ENCODE assay signal across 9 cellular contexts in genomic region chr5:10726913-10727517, GRCh38. TPM values are rescaled to one million over a fixed set of nuclear protein-coding genes. Genes with fewer than 3 reads are reported as not detected.
DNase-seq lines count a peak whose midpoint lies in the region; ATAC-seq and TF ChIP-seq lines count a peak whose summit lies in the region.
"Had no signal": no experiment of that assay in that cellular context is flagged by ENCODE, and none has a peak within 500 bp of the region (broad histone marks: within the 10 kb centered on the region; RNA-seq: fewer than 3 reads in every experiment).

No MANE protein-coding gene starts in this region.

- 78 to 80% methylated on average over 7 to 8 of the region's 8 CpGs for WGBS in testis, 2 donors

- H3K27ac Mint-ChIP-seq in CD4-positive, CD25-positive, alpha-beta regulatory T cell = peak overlapping the region; percentile 15 to 76 (median 44)
- H3K27ac Mint-ChIP-seq in central memory CD8-positive, alpha-beta T cell (ENCODE audit: low read depth) = no peak overlapping the region

- ATAC-seq in CD4-positive, CD25-positive, alpha-beta regulatory T cell (ENCODE audit: low read depth in 2 of 2) = peak in 1 of 2 donors; percentile 18
- peak; percentile 83 for ATAC-seq in GM19324 (IDR thresholded peaks at IDR 0.05; ENCODE audit: low FRiP score, unreplicated experiment)
- ATAC-seq in HG03095 (IDR thresholded peaks at IDR 0.05; ENCODE audit: unreplicated experiment) = peak; percentile 89
- ATAC-seq in central memory CD8-positive, alpha-beta T cell (replicated peaks; ENCODE audit: extremely low read depth, poor library complexity, severe bottlenecking) = peak; percentile 24

- no peak for TF ChIP-seq POLR2A in testis (IDR thresholded peaks at IDR 0.05)

- intact Hi-C loops in testis (cut with DNase I; ENCODE audit: low total_unique reads) = no loop called here

- TF ChIP-seq CTCF in testis (IDR thresholded peaks at IDR 0.05) = no peak

- H3K36me3 ChIP-seq in CD4-positive, CD25-positive, alpha-beta regulatory T cell (ENCODE audit: control insufficient read depth, insufficient read depth, low read length) = peaks cover 4% of the 10 kb centered on the region
- H3K36me3 ChIP-seq in testis (ENCODE audit: low read depth, missing control alignments) = no peaks in the 10 kb centered on the region

- in situ Hi-C loops in KBM-7 (cut with MboI; ENCODE audit: low pct_unique_long_range_greater_than_20kb, low sequenced_read_pairs) = no loop called here

- peaks cover 0 to 2% (median 0%) of the 10 kb centered on the region in 7 donors for H3K9me3 Mint-ChIP-seq in CD4-positive, CD25-positive, alpha-beta regulatory T cell
- no peaks in the 10 kb centered on the region for H3K9me3 Mint-ChIP-seq in central memory CD8-positive, alpha-beta T cell

- no peaks in the 10 kb centered on the region for H3K4me1 ChIP-seq in CD4-positive, CD25-positive, alpha-beta regulatory T cell (ENCODE audit: control insufficient read depth, insufficient read depth, low read length, poor library complexity, severe bottlenecking)
- H3K4me1 ChIP-seq in testis = no peaks in the 10 kb centered on the region

- H3K4me3 Mint-ChIP-seq in CD4-positive, CD25-positive, alpha-beta regulatory T cell = no peak overlapping the region
- no peak overlapping the region for H3K4me3 Mint-ChIP-seq in central memory CD8-positive, alpha-beta T cell
- H3K4me3 Mint-ChIP-seq: activated naive CD8-positive, alpha-beta T cell had no signal

- no peaks in the 10 kb centered on the region for H3K9me3 ChIP-seq in CD4-positive, CD25-positive, alpha-beta regulatory T cell (ENCODE audit: control insufficient read depth in 2 of 2, low read length in 2 of 2)
- H3K9me3 ChIP-seq in testis = no peaks in the 10 kb centered on the region

- H3K4me3 ChIP-seq in CD4-positive, CD25-positive, alpha-beta regulatory T cell (ENCODE audit: low read depth, low read length) = no peak overlapping the region
- H3K4me3 ChIP-seq in testis = no peak overlapping the region

- no peaks in the 10 kb centered on the region for H3K27me3 Mint-ChIP-seq in CD4-positive, CD25-positive, alpha-beta regulatory T cell
- no peaks in the 10 kb centered on the region for H3K27me3 Mint-ChIP-seq in central memory CD8-positive, alpha-beta T cell
- H3K27me3 Mint-ChIP-seq: activated naive CD8-positive, alpha-beta T cell had no signal

- H3K27me3 ChIP-seq in CD4-positive, CD25-positive, alpha-beta regulatory T cell (ENCODE audit: control insufficient read depth, insufficient read depth, low read length) = no peaks in the 10 kb centered on the region
- H3K27me3 ChIP-seq in testis = no peaks in the 10 kb centered on the region

- peaks cover 4 to 31% (median 9%) of the 10 kb centered on the region in 4 donors for H3K4me1 Mint-ChIP-seq in CD4-positive, CD25-positive, alpha-beta regulatory T cell
- H3K4me1 Mint-ChIP-seq in central memory CD8-positive, alpha-beta T cell = peaks cover 46% of the 10 kb centered on the region

- no peak overlapping the region for H3K27ac ChIP-seq in CD4-positive, CD25-positive, alpha-beta regulatory T cell (ENCODE audit: insufficient read depth, low read length, poor library complexity, severe bottlenecking)
- H3K27ac ChIP-seq in testis = no peak overlapping the region

- DNase-seq in CD4-positive, CD25-positive, alpha-beta regulatory T cell = no peak
- no peak for DNase-seq in central memory CD8-positive, alpha-beta T cell (ENCODE audit: low spot score in 2 of 2)
- DNase-seq in testis (no peak), NCI-H128 (lab: John Stamatoyannopoulos, UW; ENCODE audit: unreplicated experiment) (no peak), KBM-7 (no peak), SKM-1 (lab: John Stamatoyannopoulos, UW; ENCODE audit: unreplicated experiment) (no peak)

- peaks cover 20% of the 10 kb centered on the region for H3K36me3 Mint-ChIP-seq in CD4-positive, CD25-positive, alpha-beta regulatory T cell
- H3K36me3 Mint-ChIP-seq in central memory CD8-positive, alpha-beta T cell (ENCODE audit: insufficient read depth) = peaks cover 4% of the 10 kb centered on the region

RNA-seq across cellular contexts. Expression of gene DAP, which starts 34.0 kb away (rescaled TPM):
- 39.8 TPM for total RNA-seq in CD4-positive, CD25-positive, alpha-beta regulatory T cell
- 10 to 100 TPM; 50.1 to 64.2 (median 54.7) TPM for polyA plus RNA-seq in CD4-positive, CD25-positive, alpha-beta regulatory T cell
- 10 to 100 TPM; 46.3 to 48.1 TPM for total RNA-seq in testis
- polyA plus RNA-seq in testis (ENCODE audit: insufficient read depth, low read depth, low replicate concordance) = 92.2 TPM
